In genomic region chr22:20591660-20592310, GRCh38 we compare ENCODE assay signal across 2 cellular contexts.
TF ChIP-seq lines count a peak whose summit lies in the region.

No MANE protein-coding gene starts in this region.

TF ChIP-seq in Ishikawa, 13 proteins besides CTCF, POLR2A, EP300 and RAD21 (continued from another document):
- TF ChIP-seq EGR1 (IDR thresholded peaks at IDR 0.05) (no peak), REST (IDR thresholded peaks at IDR 0.05; ENCODE audit: low read depth) (no peak), CEBPB (IDR thresholded peaks at IDR 0.05) (no peak), USF1 (IDR thresholded peaks at IDR 0.05) (0 out of 2 replicates have a peak, but pooled peaks have one; percentile 56), NFIC (IDR thresholded peaks at IDR 0.05) (no peak; the same call in 1 of the 2 replicates), TCF12 (IDR thresholded peaks at IDR 0.05; ENCODE audit: low read depth) (0 out of 2 replicates have a peak, but pooled peaks have one; percentile 21), TAF1 (IDR thresholded peaks at IDR 0.05; ENCODE audit: low read depth) (no peak), CREB1 (IDR thresholded peaks at IDR 0.05; ENCODE audit: low read depth) (no peak)

TF ChIP-seq in HepG2, 621 proteins besides CTCF, POLR2A, EP300 and RAD21 (continued from another document and continues in another):
- TF ChIP-seq HMGA1 (CRISPR knock-in tag; conservative IDR thresholded peaks at IDR 0.05) (no peak), ZBTB38 (CRISPR knock-in tag; IDR thresholded peaks at IDR 0.05) (peak; percentile 20; the same call in 1 of the 2 replicates), ZNF460 (CRISPR knock-in tag; IDR thresholded peaks at IDR 0.05; ENCODE audit: borderline replicate concordance) (peak; percentile 93), HOXA3 (CRISPR knock-in tag; IDR thresholded peaks at IDR 0.05) (peak; percentile 15; the same call in 1 of the 2 replicates), SP5 (CRISPR knock-in tag; IDR thresholded peaks at IDR 0.05; ENCODE audit: borderline replicate concordance, low read depth) (0 out of 2 replicates have a peak, but pooled peaks have one; percentile 29), ZNF276 (CRISPR knock-in tag; IDR thresholded peaks at IDR 0.05; ENCODE audit: low read depth) (0 out of 2 replicates have a peak, but pooled peaks have one; percentile 27), SALL1 (CRISPR knock-in tag; IDR thresholded peaks at IDR 0.05) (0 out of 2 replicates have a peak, but pooled peaks have one; percentile 10), E2F2 (CRISPR knock-in tag; IDR thresholded peaks at IDR 0.05; ENCODE audit: borderline replicate concordance) (no peak), ZNF468 (CRISPR knock-in tag; IDR thresholded peaks at IDR 0.05) (no peak), TARDBP (CRISPR knock-in tag; IDR thresholded peaks at IDR 0.05) (peak; percentile 63; the same call in 1 of the 2 replicates), ZFY (CRISPR knock-in tag; IDR thresholded peaks at IDR 0.05) (peak; percentile 42; the same call in 1 of the 2 replicates), ZNF225 (CRISPR knock-in tag; IDR thresholded peaks at IDR 0.05) (0 out of 2 replicates have a peak, but pooled peaks have one; percentile 20), ESRRA (CRISPR knock-in tag; IDR thresholded peaks at IDR 0.05; ENCODE audit: low read depth) (0 out of 2 replicates have a peak, but pooled peaks have one; percentile 51), ZFX (CRISPR knock-in tag; IDR thresholded peaks at IDR 0.05; ENCODE audit: low read depth) (peak; percentile 79), SOX6 (IDR thresholded peaks at IDR 0.05) (no peak), SOX6 (CRISPR knock-in tag; IDR thresholded peaks at IDR 0.05) (0 out of 2 replicates have a peak, but pooled peaks have one; percentile 14), SIX4 (CRISPR knock-in tag; IDR thresholded peaks at IDR 0.05) (peak; percentile 92), ZNF737 (CRISPR knock-in tag; IDR thresholded peaks at IDR 0.05; ENCODE audit: borderline replicate concordance) (no peak), SIX1 (CRISPR knock-in tag; IDR thresholded peaks at IDR 0.05; ENCODE audit: borderline replicate concordance) (peak; percentile 77; the same call in 1 of the 2 replicates), MTF2 (CRISPR knock-in tag; IDR thresholded peaks at IDR 0.05; ENCODE audit: borderline replicate concordance) (no peak), PLRG1 (conservative IDR thresholded peaks at IDR 0.05) (no peak), ATF1 (CRISPR knock-in tag; IDR thresholded peaks at IDR 0.05) (no peak), ZNF687 (CRISPR knock-in tag; IDR thresholded peaks at IDR 0.05) (peak; percentile 65), KMT2A (CRISPR knock-in tag; IDR thresholded peaks at IDR 0.05) (0 out of 2 replicates have a peak, but pooled peaks have one; percentile 22), SPEN (CRISPR knock-in tag; IDR thresholded peaks at IDR 0.05; ENCODE audit: low read depth) (peak; percentile 35; the same call in 1 of the 2 replicates), UBTF (CRISPR knock-in tag; IDR thresholded peaks at IDR 0.05) (peak; percentile 35; the same call in 1 of the 2 replicates), TFAP4 (IDR thresholded peaks at IDR 0.05; ENCODE audit: borderline replicate concordance, low read depth) (peak; percentile 74; the same call in 1 of the 2 replicates), ETS1 (CRISPR knock-in tag; IDR thresholded peaks at IDR 0.05) (no peak), RBM22 (optimal IDR thresholded peaks at IDR 0.05; ENCODE audit: low read length) (no peak), GMEB2 (CRISPR knock-in tag; IDR thresholded peaks at IDR 0.05; ENCODE audit: low read depth) (no peak), TEAD3 (CRISPR knock-in tag; optimal IDR thresholded peaks at IDR 0.05; ENCODE audit: borderline replicate concordance) (peak; percentile 5), TCF7L2 (IDR thresholded peaks at IDR 0.05; ENCODE audit: low read depth, low read length) (no peak), ZNF768 (CRISPR knock-in tag; IDR thresholded peaks at IDR 0.05) (peak; percentile 28; the same call in 1 of the 2 replicates), SIN3A (IDR thresholded peaks at IDR 0.05; ENCODE audit: borderline replicate concordance, low read depth, low read length) (no peak), PATZ1 (CRISPR knock-in tag; IDR thresholded peaks at IDR 0.05) (peak; percentile 65), ZNF292 (CRISPR knock-in tag; IDR thresholded peaks at IDR 0.05; ENCODE audit: borderline replicate concordance, low read depth) (0 out of 2 replicates have a peak, but pooled peaks have one; percentile 51)
